In the genomic region with DNA sequence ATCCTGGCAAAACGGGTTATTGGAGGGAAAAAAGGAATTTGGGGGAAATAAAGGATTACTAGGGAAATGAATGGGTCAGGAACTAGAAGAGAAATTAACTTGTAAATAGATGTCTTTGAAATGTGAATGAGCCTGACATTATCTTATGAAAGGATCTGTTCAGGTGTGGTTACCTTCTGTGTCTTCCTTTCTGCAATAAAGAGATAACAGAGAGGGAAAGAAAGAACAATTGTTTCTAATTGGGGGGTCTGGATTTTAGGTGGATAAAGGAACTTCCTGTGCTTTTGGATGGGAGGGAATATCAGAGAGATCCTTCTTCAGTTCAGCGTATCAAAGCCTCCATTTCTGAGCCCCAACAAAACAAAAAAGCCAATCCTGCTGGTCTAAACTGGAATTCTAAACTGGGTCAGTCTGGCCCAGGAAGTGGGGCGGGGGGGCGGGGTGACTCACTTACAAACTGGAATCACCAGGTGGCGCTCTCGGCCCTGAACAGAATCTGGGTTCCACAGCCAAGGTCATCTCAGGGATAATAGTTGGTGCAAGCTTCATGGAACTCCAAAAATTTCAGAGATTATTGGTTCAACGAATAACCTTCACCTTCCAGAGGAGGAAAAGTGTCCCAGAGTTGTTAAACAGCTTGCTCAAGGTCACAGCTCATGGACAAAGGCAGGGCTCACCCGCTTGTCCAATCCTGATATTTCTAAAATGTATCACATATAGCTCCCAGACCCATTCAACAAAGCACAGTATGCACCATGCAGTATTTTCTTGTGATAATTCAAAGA, we compare ENCODE assay signal across 8 cellular contexts. TPM values are rescaled to one million over a fixed set of nuclear protein-coding genes. Genes with fewer than 3 reads are reported as not detected.
DNase-seq lines count a peak whose midpoint lies in the region; ATAC-seq and TF ChIP-seq lines count a peak whose summit lies in the region.

No MANE protein-coding gene starts in this region.

- intact Hi-C loops in activated CD4-positive, alpha-beta T cell treated with anti-CD3 and anti-CD28 coated beads, Interleukin-2, amount 10 ng/mL, durations not matched to agents 24 days and 14 days (cut with micrococcal nuclease), result loop anchor here (1.0 to 5.0 kb wide), 3 partner anchors 14 to 256 kb away; partner anchors contain the start of gene SUDS3
- intact Hi-C loops in vagina (cut with DNase I), result loop anchor here (5.0 kb wide), 1 partner anchor 257 kb away; the partner anchor contains the start of gene SUDS3

- ATAC-seq in HG02885 (IDR thresholded peaks at IDR 0.05; ENCODE audit: poor library complexity, unreplicated experiment), result peak; percentile 42

- H3K4me1 ChIP-seq in liver (ENCODE audit: control insufficient read depth in 4 of 4, insufficient read depth in 4 of 4, low read length in 3 of 4) (peaks cover 8 to 31% (median 21%) of the 10 kb centered on the region in 4 donors), vagina (no peaks in the 10 kb centered on the region)

- H3K27ac ChIP-seq in liver (ENCODE audit: low read depth in 1 of 2, low read length in 2 of 2), result peak overlapping the region; percentile 56 to 85
- no peak overlapping the region for H3K27ac ChIP-seq in vagina

- H3K27ac Mint-ChIP-seq in activated CD4-positive, alpha-beta T cell treated with anti-CD3 and anti-CD28 coated beads, Interleukin-2, amount 10 ng/mL, durations not matched to agents 24 days and 14 days, result peak overlapping the region; percentile 69

- H3K27me3 ChIP-seq in liver (ENCODE audit: control insufficient read depth in 4 of 4, insufficient read depth in 4 of 4, low read length in 3 of 4) (no peaks in the 10 kb centered on the region), vagina (no peaks in the 10 kb centered on the region)

- DNase-seq in GDM1 (lab: John Stamatoyannopoulos, UW) (peak; percentile 3), NCI-H345 treated with DMSO at 0.1 percent for 48 hours (lab: John Stamatoyannopoulos, UW; ENCODE audit: unreplicated experiment) (peak; percentile 34), dermis blood vessel endothelial cell (peak; percentile 77), vagina (ENCODE audit: extremely low spot score in 2 of 2) (no peak)
- peak; percentile 87 for DNase-seq in activated CD4-positive, alpha-beta T cell treated with anti-CD3 and anti-CD28 coated beads, Interleukin-2, amount 10 ng/mL, durations not matched to agents 24 days and 14 days
- peak in 2 of 3 donors; percentile 20 to 57 for DNase-seq in stimulated activated CD4-positive, alpha-beta T cell treated with anti-CD3 and anti-CD28 coated beads, TNF-alpha, amount 100 ng/mL, for 48 hours (ENCODE audit: low read depth in 3 of 3)

- peak; percentile 47 for TF ChIP-seq CTCF in liver (IDR thresholded peaks at IDR 0.05; ENCODE audit: low read depth, low read length, missing input control)
- peak in 1 of 3 experiments; percentile 71 for TF ChIP-seq CTCF in vagina (IDR thresholded peaks at IDR 0.05)

- H3K9ac ChIP-seq in liver (ENCODE audit: low read depth in 1 of 2, low read length in 2 of 2), result peak overlapping the region; percentile 17 to 72

- no peaks in the 10 kb centered on the region for H3K36me3 Mint-ChIP-seq in activated CD4-positive, alpha-beta T cell treated with anti-CD3 and anti-CD28 coated beads, Interleukin-2, amount 10 ng/mL, durations not matched to agents 24 days and 14 days (ENCODE audit: low read depth)

- 16% methylated on average over 8 of the region's 8 CpGs for WGBS in liver

- H3K9me3 Mint-ChIP-seq in activated CD4-positive, alpha-beta T cell treated with anti-CD3 and anti-CD28 coated beads, Interleukin-2, amount 10 ng/mL, durations not matched to agents 24 days and 14 days, result no peaks in the 10 kb centered on the region

- H3K4me1 Mint-ChIP-seq in activated CD4-positive, alpha-beta T cell treated with anti-CD3 and anti-CD28 coated beads, Interleukin-2, amount 10 ng/mL, durations not matched to agents 24 days and 14 days, result peaks cover 5% of the 10 kb centered on the region

- H3K36me3 ChIP-seq in liver (ENCODE audit: control insufficient read depth in 4 of 4, insufficient read depth in 3 of 4, low read depth in 1 of 4, low read length in 3 of 4) (peaks cover 0 to 2% (median 0%) of the 10 kb centered on the region in 4 donors), vagina (no peaks in the 10 kb centered on the region)

- H3K27me3 Mint-ChIP-seq in activated CD4-positive, alpha-beta T cell treated with anti-CD3 and anti-CD28 coated beads, Interleukin-2, amount 10 ng/mL, durations not matched to agents 24 days and 14 days, result no peaks in the 10 kb centered on the region

- no peak overlapping the region for H3K4me3 ChIP-seq in liver (ENCODE audit: low read depth in 1 of 3, low read length in 3 of 3)
- H3K4me3 ChIP-seq in vagina, result no peak overlapping the region

- H3K4me3 Mint-ChIP-seq in activated CD4-positive, alpha-beta T cell treated with anti-CD3 and anti-CD28 coated beads, Interleukin-2, amount 10 ng/mL, durations not matched to agents 24 days and 14 days, result no peak overlapping the region

- peak; percentile 82 to 88 for TF ChIP-seq RAD21 in liver (IDR thresholded peaks at IDR 0.05)

- no peaks in the 10 kb centered on the region for H3K9me3 ChIP-seq in liver (ENCODE audit: control insufficient read depth in 4 of 4, low read length in 3 of 4)
- H3K9me3 ChIP-seq in vagina, result no peaks in the 10 kb centered on the region

- TF ChIP-seq POLR2A in vagina (IDR thresholded peaks at IDR 0.05), result no peak

TF ChIP-seq in liver, 16 proteins besides CTCF, POLR2A, EP300 and RAD21 (continues in another document):
- TF ChIP-seq REST (IDR thresholded peaks at IDR 0.05), result no peak
- peak; percentile 40 for TF ChIP-seq SP1 (IDR thresholded peaks at IDR 0.05)
- peak; percentile 5 for TF ChIP-seq ZBTB33 (IDR thresholded peaks at IDR 0.05)
- no peak for TF ChIP-seq EGR1 (IDR thresholded peaks at IDR 0.05; ENCODE audit: low read depth in 2 of 2)
- TF ChIP-seq FOXA1 (IDR thresholded peaks at IDR 0.05), result no peak
- TF ChIP-seq TAF1 (conservative IDR thresholded peaks at IDR 0.05), result no peak
- TF ChIP-seq YY1 (IDR thresholded peaks at IDR 0.05), result peak; percentile 41
- no peak for TF ChIP-seq GABPA (IDR thresholded peaks at IDR 0.05 in 1 of 2, conservative IDR thresholded peaks at IDR 0.05 in 1 of 2)
- TF ChIP-seq MAX (IDR thresholded peaks at IDR 0.05), result no peak
- TF ChIP-seq JUND (IDR thresholded peaks at IDR 0.05), result peak; percentile 12 to 46
- peak; percentile 40 for TF ChIP-seq NR2F2 (IDR thresholded peaks at IDR 0.05)

RNA-seq across cellular contexts. Expression of gene PEBP1, which starts 15.2 kb away (rescaled TPM):
- total RNA-seq in activated CD4-positive, alpha-beta T cell treated with anti-CD3 and anti-CD28 coated beads, Interleukin-2, amount 10 ng/mL, durations not matched to agents 24 days and 14 days, result 206 and 209 TPM in 2 replicates
- total RNA-seq in dermis blood vessel endothelial cell (164 and 193 TPM in 2 replicates), liver (100 to 1,000 TPM; 478 to 546 TPM), vagina (167 TPM)
- 1,000 to 10,000 TPM in 1 of 2 donors, 100 to 1,000 TPM in 1; 724 to 1,937 TPM for polyA plus RNA-seq in liver

RNA-seq across cellular contexts. Expression of gene VSIG10, which starts 17.0 kb away (rescaled TPM):
- 12.8 and 14.4 TPM in 2 replicates for total RNA-seq in activated CD4-positive, alpha-beta T cell treated with anti-CD3 and anti-CD28 coated beads, Interleukin-2, amount 10 ng/mL, durations not matched to agents 24 days and 14 days
- total RNA-seq in dermis blood vessel endothelial cell, result 63.5 and 66.5 TPM in 2 replicates
- 10 to 100 TPM in 1 of 2 donors, 1 to 10 TPM in 1; 9.8 to 16.4 TPM for total RNA-seq in liver
- 10 to 100 TPM; 11.2 to 12.2 TPM for polyA plus RNA-seq in liver
- total RNA-seq in vagina, result 31.2 TPM

RNA-seq across cellular contexts. Expression of gene WSB2, which starts 59.8 kb away (rescaled TPM):
- 129 and 133 TPM in 2 replicates for total RNA-seq in activated CD4-positive, alpha-beta T cell treated with anti-CD3 and anti-CD28 coated beads, Interleukin-2, amount 10 ng/mL, durations not matched to agents 24 days and 14 days
- total RNA-seq in dermis blood vessel endothelial cell (99.0 and 102 TPM in 2 replicates), liver (10 to 100 TPM; 25.7 to 41.7 TPM), vagina (44.0 TPM)
- 10 to 100 TPM; 20.4 to 31.0 TPM for polyA plus RNA-seq in liver

Comparison
In these comparisons a context has a peak if more than half of its experiments do, and no peak if none do; other contexts are left out.
1. DNase-seq: peak in GDM1 (single experiment), NCI-H345 treated with DMSO at 0.1 percent for 48 hours (single experiment), activated CD4-positive, alpha-beta T cell treated with anti-CD3 and anti-CD28 coated beads, Interleukin-2, amount 10 ng/mL, durations not matched to agents 24 days and 14 days (single experiment), dermis blood vessel endothelial cell (single experiment) and stimulated activated CD4-positive, alpha-beta T cell treated with anti-CD3 and anti-CD28 coated beads, TNF-alpha, amount 100 ng/mL, for 48 hours (2 of 3); none in vagina (0 of 2).